In genomic region chr2:167640096-167640495, GRCh38 we compare ENCODE assay signal across 8 cellular contexts.
"Had no signal": no experiment of that assay in that cellular context is flagged by ENCODE, and none has a peak within 500 bp of the region (broad histone marks: within the 10 kb centered on the region; RNA-seq: fewer than 3 reads in every experiment).

No MANE protein-coding gene starts in this region.

- H3K36me3 ChIP-seq: HAP-1 had no signal

- H3K27ac ChIP-seq: GM23248 had no signal

- H3K9me3 ChIP-seq: HAP-1 had no signal

- H3K4me1 ChIP-seq: HAP-1 had no signal

- H3K4me3 ChIP-seq: GM23248, GM23338, HAP-1 had no signal

- DNase-seq: GM23248, GOT3, H7, H9, HCEC 1CT, HFFc6 had no signal
